21 cellular contexts compared by ENCODE assay signal in genomic region chr19:39310558-39311311, GRCh38. TPM values are rescaled to one million over a fixed set of nuclear protein-coding genes. Genes with fewer than 3 reads are reported as not detected.
DNase-seq lines count a peak whose midpoint lies in the region; ATAC-seq and TF ChIP-seq lines count a peak whose summit lies in the region.
"Had no signal": no experiment of that assay in that cellular context is flagged by ENCODE, and none has a peak within 500 bp of the region (broad histone marks: within the 10 kb centered on the region; RNA-seq: fewer than 3 reads in every experiment).

No MANE protein-coding gene starts in this region.

- H3K27ac ChIP-seq in foreskin keratinocyte: no peak overlapping the region
- H3K27ac ChIP-seq: A549, gastroesophageal sphincter, left lung had no signal

- intact Hi-C loops in activated CD8-positive, alpha-beta T cell treated with anti-CD3 and anti-CD28 coated beads for 36 hours (cut with micrococcal nuclease): no loop called here
- intact Hi-C loops in head of caudate nucleus (cut with DNase I): no loop called here

- no peak for DNase-seq in activated CD8-positive, alpha-beta T cell treated with anti-CD3 and anti-CD28 coated beads for 36 hours
- no peak for DNase-seq in activated CD8-positive, alpha-beta T cell treated with anti-CD3 and anti-CD28 coated beads, Interleukin-2, amount 10 ng/mL, durations not matched to agents 7 days and 5 days
- peak; percentile 46 for DNase-seq in WTC11 (ENCODE audit: low spot score)
- DNase-seq in head of caudate nucleus: peak in 38 of 42 donors; percentile 29 to 80 (median 54)
- peak; percentile 42 for DNase-seq in retina
- DNase-seq in foreskin keratinocyte: no peak
- DNase-seq in NCI-H2081 treated with DMSO at 0.1 percent for 48 hours (lab: John Stamatoyannopoulos, UW): no peak
- DNase-seq in stimulated activated CD4-positive, alpha-beta T cell treated with anti-CD3 and anti-CD28 coated beads, Interleukin-4, amount 100 ng/mL, for 1 hour: no peak
- DNase-seq: activated CD8-positive, alpha-beta memory T cell treated with anti-CD3 and anti-CD28 coated beads for 24 hours; activated naive CD4-positive, alpha-beta T cell treated with Interleukin-2 at 50 U/mL for 16 hours; DMS79; NCI-H2171 treated with DMSO at 0.1 percent for 48 hours; stimulated activated CD4-positive, alpha-beta T cell treated with anti-CD3 and anti-CD28 coated beads, Interleukin-12 subunit alpha, Interleukin-12 subunit beta, amount 100 ng/mL, for 4 hours; trophoblast cell had no signal

- H3K4me1 Mint-ChIP-seq in activated CD8-positive, alpha-beta T cell treated with anti-CD3 and anti-CD28 coated beads for 36 hours (ENCODE audit: low read depth): peaks cover 9% of the 10 kb centered on the region
- peaks cover 19% of the 10 kb centered on the region for H3K4me1 Mint-ChIP-seq in activated CD8-positive, alpha-beta T cell treated with anti-CD3 and anti-CD28 coated beads, Interleukin-2, amount 10 ng/mL, durations not matched to agents 7 days and 5 days (ENCODE audit: low read depth)
- peaks cover 27% of the 10 kb centered on the region for H3K4me1 Mint-ChIP-seq in WTC11

- ATAC-seq in activated CD8-positive, alpha-beta T cell treated with anti-CD3 and anti-CD28 coated beads for 36 hours: no peak
- no peak for ATAC-seq in activated CD8-positive, alpha-beta T cell treated with anti-CD3 and anti-CD28 coated beads, Interleukin-2, amount 10 ng/mL, durations not matched to agents 7 days and 5 days
- ATAC-seq in WTC11 (peak; percentile 8), foreskin keratinocyte (no peak)
- ATAC-seq: gastroesophageal sphincter, left lung had no signal

- POLR2A ChIA-PET in activated CD8-positive, alpha-beta T cell treated with anti-CD3 and anti-CD28 coated beads for 36 hours (lab: Charles Lee): no interaction called here
- POLR2A ChIA-PET in activated CD8-positive, alpha-beta T cell treated with anti-CD3 and anti-CD28 coated beads, Interleukin-2, amount 10 ng/mL, durations not matched to agents 7 days and 5 days (lab: Charles Lee): no interaction called here
- POLR2A ChIA-PET in WTC11 (lab: Charles Lee): no interaction called here

- CTCF ChIA-PET in activated CD8-positive, alpha-beta T cell treated with anti-CD3 and anti-CD28 coated beads for 36 hours (lab: Charles Lee): interaction anchor here (2.0 kb wide), 1 partner anchor 17 kb away, joined by 5 read pairs; no protein-coding TSS in a partner anchor
- CTCF ChIA-PET in activated CD8-positive, alpha-beta T cell treated with anti-CD3 and anti-CD28 coated beads, Interleukin-2, amount 10 ng/mL, durations not matched to agents 7 days and 5 days (lab: Charles Lee): no interaction called here
- CTCF ChIA-PET in WTC11 (lab: Charles Lee): interaction anchor here (0.5 to 1.7 kb wide), 9 partner anchors 10 to 908 kb away, joined by 3 to 9 read pairs (median 3); partner anchors contain the start of genes LRFN1, MRPS12, SAMD4B and SARS2

- H3K4me3 Mint-ChIP-seq in activated CD8-positive, alpha-beta T cell treated with anti-CD3 and anti-CD28 coated beads for 36 hours: no peak overlapping the region
- no peak overlapping the region for H3K4me3 Mint-ChIP-seq in activated CD8-positive, alpha-beta T cell treated with anti-CD3 and anti-CD28 coated beads, Interleukin-2, amount 10 ng/mL, durations not matched to agents 7 days and 5 days
- peak overlapping the region; percentile 16; the same call in 1 of the 2 replicates for H3K4me3 Mint-ChIP-seq in WTC11
- H3K4me3 Mint-ChIP-seq: T-helper 1 cell treated with Interleukin-12 subunit alpha and Interleukin-12 subunit beta and Interleukin-4 antibody, amounts not matched to agents 30 μg/mL and 1 μg/mL, for 36 hours had no signal

- peaks cover 20% of the 10 kb centered on the region for H3K36me3 Mint-ChIP-seq in activated CD8-positive, alpha-beta T cell treated with anti-CD3 and anti-CD28 coated beads for 36 hours (ENCODE audit: low read depth)
- H3K36me3 Mint-ChIP-seq in activated CD8-positive, alpha-beta T cell treated with anti-CD3 and anti-CD28 coated beads, Interleukin-2, amount 10 ng/mL, durations not matched to agents 7 days and 5 days (ENCODE audit: low read depth): peaks cover 41% of the 10 kb centered on the region
- peaks cover 7% of the 10 kb centered on the region for H3K36me3 Mint-ChIP-seq in WTC11

- H3K4me1 ChIP-seq in foreskin keratinocyte: no peaks in the 10 kb centered on the region
- H3K4me1 ChIP-seq: HAP-1, left lung had no signal

- H3K9me3 Mint-ChIP-seq in activated CD8-positive, alpha-beta T cell treated with anti-CD3 and anti-CD28 coated beads for 36 hours: no peaks in the 10 kb centered on the region
- H3K9me3 Mint-ChIP-seq in activated CD8-positive, alpha-beta T cell treated with anti-CD3 and anti-CD28 coated beads, Interleukin-2, amount 10 ng/mL, durations not matched to agents 7 days and 5 days (ENCODE audit: insufficient read depth): no peaks in the 10 kb centered on the region
- H3K9me3 Mint-ChIP-seq in WTC11: no peaks in the 10 kb centered on the region
- H3K9me3 Mint-ChIP-seq: T-helper 1 cell treated with Interleukin-12 subunit alpha and Interleukin-12 subunit beta and Interleukin-4 antibody, amounts not matched to agents 30 μg/mL and 1 μg/mL, for 36 hours had no signal

- H3K27ac Mint-ChIP-seq in activated CD8-positive, alpha-beta T cell treated with anti-CD3 and anti-CD28 coated beads for 36 hours: peak overlapping the region; percentile 15
- H3K27ac Mint-ChIP-seq in activated CD8-positive, alpha-beta T cell treated with anti-CD3 and anti-CD28 coated beads, Interleukin-2, amount 10 ng/mL, durations not matched to agents 7 days and 5 days: no peak overlapping the region
- peak overlapping the region; percentile 31 for H3K27ac Mint-ChIP-seq in WTC11
- H3K27ac Mint-ChIP-seq: T-helper 1 cell treated with Interleukin-12 subunit alpha and Interleukin-12 subunit beta and Interleukin-4 antibody, amounts not matched to agents 30 μg/mL and 1 μg/mL, for 36 hours had no signal

- peaks cover 40% of the 10 kb centered on the region for H3K27me3 ChIP-seq in foreskin keratinocyte

- TF ChIP-seq CTCF in activated CD8-positive, alpha-beta T cell treated with anti-CD3 and anti-CD28 coated beads for 36 hours (IDR thresholded peaks at IDR 0.05): no peak
- TF ChIP-seq CTCF in WTC11 (IDR thresholded peaks at IDR 0.05) (no peak), foreskin keratinocyte (conservative IDR thresholded peaks at IDR 0.05) (no peak)

- no peaks in the 10 kb centered on the region for H3K27me3 Mint-ChIP-seq in activated CD8-positive, alpha-beta T cell treated with anti-CD3 and anti-CD28 coated beads for 36 hours
- H3K27me3 Mint-ChIP-seq in activated CD8-positive, alpha-beta T cell treated with anti-CD3 and anti-CD28 coated beads, Interleukin-2, amount 10 ng/mL, durations not matched to agents 7 days and 5 days (ENCODE audit: low read depth): no peaks in the 10 kb centered on the region
- peaks cover 25% of the 10 kb centered on the region for H3K27me3 Mint-ChIP-seq in WTC11 (ENCODE audit: low read depth)

TF ChIP-seq in WTC11, 78 proteins besides CTCF, POLR2A, EP300 and RAD21 (continues in another document):
- TF ChIP-seq ZNF396 (CRISPR knock-in tag; IDR thresholded peaks at IDR 0.05; ENCODE audit: borderline replicate concordance) (no peak), JUN (CRISPR knock-in tag; IDR thresholded peaks at IDR 0.05) (no peak), ATF2 (CRISPR knock-in tag; IDR thresholded peaks at IDR 0.05; ENCODE audit: borderline replicate concordance, low read depth) (no peak)

RNA-seq across cellular contexts. Expression of gene LRFN1, which starts 9.9 kb away (rescaled TPM):
- 1 to 10 TPM; 6.1 to 6.5 TPM for total RNA-seq in activated CD8-positive, alpha-beta T cell treated with anti-CD3 and anti-CD28 coated beads for 36 hours
- total RNA-seq in activated CD8-positive, alpha-beta T cell treated with anti-CD3 and anti-CD28 coated beads, Interleukin-2, amount 10 ng/mL, durations not matched to agents 7 days and 5 days: 1 to 10 TPM; 8.0 to 8.3 TPM
- total RNA-seq in WTC11 (2021) (7.1 to 8.5 TPM (median 8.1 TPM) in 3 replicates), foreskin keratinocyte (0.14 and 0.20 TPM in 2 replicates)
- polyA plus RNA-seq in foreskin keratinocyte: 0.16 and 0.22 TPM in 2 replicates

RNA-seq across cellular contexts. Expression of gene IFNL1, which starts 14.5 kb away (rescaled TPM):
- not detected for total RNA-seq in activated CD8-positive, alpha-beta T cell treated with anti-CD3 and anti-CD28 coated beads for 36 hours
- total RNA-seq in activated CD8-positive, alpha-beta T cell treated with anti-CD3 and anti-CD28 coated beads, Interleukin-2, amount 10 ng/mL, durations not matched to agents 7 days and 5 days: under 1 TPM in 1 of 2 experiments, not detected in 1; 0.29 TPM
- total RNA-seq in WTC11 (2021) (not detected in 3 replicates), foreskin keratinocyte (not detected in 2 replicates)
- polyA plus RNA-seq in foreskin keratinocyte: not detected in 2 replicates
- total RNA-seq: dermis microvascular lymphatic vessel endothelial cell, gastroesophageal sphincter, left lung, OCI-LY7 had no signal
- polyA plus RNA-seq: A549 had no signal

RNA-seq across cellular contexts. Expression of gene GMFG, which starts 25.1 kb away (rescaled TPM):
- total RNA-seq in activated CD8-positive, alpha-beta T cell treated with anti-CD3 and anti-CD28 coated beads for 36 hours: 100 to 1,000 TPM; 280 to 297 TPM
- 100 to 1,000 TPM; 471 to 482 TPM for total RNA-seq in activated CD8-positive, alpha-beta T cell treated with anti-CD3 and anti-CD28 coated beads, Interleukin-2, amount 10 ng/mL, durations not matched to agents 7 days and 5 days
- total RNA-seq in WTC11 (2021) (0.96 to 1.8 TPM (median 1.4 TPM) in 3 replicates), foreskin keratinocyte (not detected in 2 replicates)
- polyA plus RNA-seq in foreskin keratinocyte: 0.21 and 0.31 TPM in 2 replicates

RNA-seq across cellular contexts. Expression of gene SAMD4B, which starts 31.5 kb away (rescaled TPM):
- total RNA-seq in activated CD8-positive, alpha-beta T cell treated with anti-CD3 and anti-CD28 coated beads for 36 hours: 10 to 100 TPM; 35.5 to 37.1 TPM
- 10 to 100 TPM; 43.7 to 44.5 TPM for total RNA-seq in activated CD8-positive, alpha-beta T cell treated with anti-CD3 and anti-CD28 coated beads, Interleukin-2, amount 10 ng/mL, durations not matched to agents 7 days and 5 days
- total RNA-seq in WTC11 (2021): 148 to 164 TPM (median 150 TPM) in 3 replicates
- 61.2 and 63.2 TPM in 2 replicates for total RNA-seq in foreskin keratinocyte
- polyA plus RNA-seq in foreskin keratinocyte: 70.6 and 72.8 TPM in 2 replicates

RNA-seq across cellular contexts. Expression of gene IFNL2, which starts 42.5 kb away (rescaled TPM):
- total RNA-seq in activated CD8-positive, alpha-beta T cell treated with anti-CD3 and anti-CD28 coated beads for 36 hours: not detected
- total RNA-seq in activated CD8-positive, alpha-beta T cell treated with anti-CD3 and anti-CD28 coated beads, Interleukin-2, amount 10 ng/mL, durations not matched to agents 7 days and 5 days: not detected
- total RNA-seq in WTC11 (2021): not detected in 3 replicates
- total RNA-seq in foreskin keratinocyte: not detected in 2 replicates
- polyA plus RNA-seq in foreskin keratinocyte: not detected in 2 replicates
- total RNA-seq: dermis microvascular lymphatic vessel endothelial cell, gastroesophageal sphincter, left lung, OCI-LY7 had no signal
- polyA plus RNA-seq: A549 had no signal

Comparison
In these comparisons a context has a peak if more than half of its experiments do, and no peak if none do; other contexts are left out.
1. DNase-seq: peak in WTC11 (single experiment), head of caudate nucleus (38 of 42) and retina (single experiment); none in activated CD8-positive, alpha-beta T cell treated with anti-CD3 and anti-CD28 coated beads for 36 hours (single experiment), activated CD8-positive, alpha-beta T cell treated with anti-CD3 and anti-CD28 coated beads, Interleukin-2, amount 10 ng/mL, durations not matched to agents 7 days and 5 days (single experiment), foreskin keratinocyte (0 of 2), NCI-H2081 treated with DMSO at 0.1 percent for 48 hours (single experiment) and stimulated activated CD4-positive, alpha-beta T cell treated with anti-CD3 and anti-CD28 coated beads, Interleukin-4, amount 100 ng/mL, for 1 hour (single experiment).
2. RNA of gene GMFG, which starts 25.1 kb away (total RNA-seq): 471 to 482 TPM in activated CD8-positive, alpha-beta T cell treated with anti-CD3 and anti-CD28 coated beads, Interleukin-2, amount 10 ng/mL, durations not matched to agents 7 days and 5 days and 280 to 297 TPM in activated CD8-positive, alpha-beta T cell treated with anti-CD3 and anti-CD28 coated beads for 36 hours; 0.96 to 1.8 TPM in WTC11 and not detected in foreskin keratinocyte; every median in the first group is over 10 times any median in the second.